ENCODE assay signal across 9 cellular contexts in genomic region chr6:36598326-36598725, GRCh38.
DNase-seq lines count a peak whose midpoint lies in the region; ATAC-seq lines count a peak whose summit lies in the region.
"Had no signal": no experiment of that assay in that cellular context is flagged by ENCODE, and none has a peak within 500 bp of the region (broad histone marks: within the 10 kb centered on the region; RNA-seq: fewer than 3 reads in every experiment).

No MANE protein-coding gene starts in this region.

- peaks cover 73% of the 10 kb centered on the region for H3K4me1 Mint-ChIP-seq in stimulated activated naive CD8-positive, alpha-beta T cell treated with anti-CD3 and anti-CD28 coated beads, Interleukin-15, Interleukin-2, amounts not matched to agents 100 ng/mL and 50 ng/mL, for 24 hours (ENCODE audit: low read depth)
- H3K4me1 Mint-ChIP-seq in central memory CD8-positive, alpha-beta T cell, result peaks cover 47% of the 10 kb centered on the region

- peaks cover 4 to 64% of the 10 kb centered on the region in 2 donors for H3K4me1 ChIP-seq in muscle layer of duodenum (ENCODE audit: control insufficient read depth in 1 of 2, insufficient read depth in 2 of 2, low read length in 2 of 2)

- H3K36me3 ChIP-seq in muscle layer of duodenum (ENCODE audit: control insufficient read depth in 1 of 2, insufficient read depth in 2 of 2, low read length in 2 of 2), result peaks cover 46 to 70% of the 10 kb centered on the region in 2 donors

- peak overlapping the region; percentile 95 to 99 for H3K4me3 ChIP-seq in muscle layer of duodenum (ENCODE audit: low read depth in 1 of 2, low read length in 2 of 2)

- no peaks in the 10 kb centered on the region for H3K27me3 ChIP-seq in muscle layer of duodenum (ENCODE audit: low read depth, low read length)

- no peak for DNase-seq in stimulated activated naive CD8-positive, alpha-beta T cell treated with anti-CD3 and anti-CD28 coated beads, Interleukin-15, Interleukin-2, amounts not matched to agents 100 U/mL and 50 U/mL, for 24 hours
- no peak for DNase-seq in central memory CD8-positive, alpha-beta T cell (ENCODE audit: low spot score in 2 of 2)
- DNase-seq in D341Med (ENCODE audit: low spot score) (no peak), DMS53 (lab: John Stamatoyannopoulos, UW) (no peak), cerebellar cortex (ENCODE audit: low spot score) (no peak)

- peaks cover 94% of the 10 kb centered on the region for H3K36me3 Mint-ChIP-seq in stimulated activated naive CD8-positive, alpha-beta T cell treated with anti-CD3 and anti-CD28 coated beads, Interleukin-15, Interleukin-2, amounts not matched to agents 100 ng/mL and 50 ng/mL, for 24 hours (ENCODE audit: low read depth)
- H3K36me3 Mint-ChIP-seq in central memory CD8-positive, alpha-beta T cell (ENCODE audit: insufficient read depth), result peaks cover 96% of the 10 kb centered on the region

- no peaks in the 10 kb centered on the region for H3K27me3 Mint-ChIP-seq in stimulated activated naive CD8-positive, alpha-beta T cell treated with anti-CD3 and anti-CD28 coated beads, Interleukin-15, Interleukin-2, amounts not matched to agents 100 ng/mL and 50 ng/mL, for 24 hours
- H3K27me3 Mint-ChIP-seq in central memory CD8-positive, alpha-beta T cell, result no peaks in the 10 kb centered on the region

- H3K9me3 ChIP-seq in muscle layer of duodenum (ENCODE audit: control insufficient read depth in 1 of 2, low read length in 2 of 2), result no peaks in the 10 kb centered on the region

- H3K27ac Mint-ChIP-seq in stimulated activated naive CD8-positive, alpha-beta T cell treated with anti-CD3 and anti-CD28 coated beads, Interleukin-15, Interleukin-2, amounts not matched to agents 100 ng/mL and 50 ng/mL, for 24 hours, result peak overlapping the region; percentile 94
- peak overlapping the region; percentile 69 for H3K27ac Mint-ChIP-seq in central memory CD8-positive, alpha-beta T cell (ENCODE audit: low read depth)

- ATAC-seq in stimulated activated naive CD8-positive, alpha-beta T cell treated with anti-CD3 and anti-CD28 coated beads, Interleukin-15, Interleukin-2, amounts not matched to agents 100 U/mL and 50 U/mL, for 24 hours, result no peak
- no peak for ATAC-seq in central memory CD8-positive, alpha-beta T cell (replicated peaks; ENCODE audit: extremely low read depth, poor library complexity, severe bottlenecking)
- no peak for ATAC-seq in HG03520 (IDR thresholded peaks at IDR 0.05; ENCODE audit: unreplicated experiment)
- ATAC-seq: esophagus mucosa had no signal

- peak overlapping the region; percentile 25 for H3K27ac ChIP-seq in muscle layer of duodenum (ENCODE audit: low read length)

- H3K4me3 Mint-ChIP-seq in stimulated activated naive CD8-positive, alpha-beta T cell treated with anti-CD3 and anti-CD28 coated beads, Interleukin-15, Interleukin-2, amounts not matched to agents 100 ng/mL and 50 ng/mL, for 24 hours, result peak overlapping the region; percentile 96
- H3K4me3 Mint-ChIP-seq in central memory CD8-positive, alpha-beta T cell, result peak overlapping the region; percentile 82

- no peaks in the 10 kb centered on the region for H3K9me3 Mint-ChIP-seq in stimulated activated naive CD8-positive, alpha-beta T cell treated with anti-CD3 and anti-CD28 coated beads, Interleukin-15, Interleukin-2, amounts not matched to agents 100 ng/mL and 50 ng/mL, for 24 hours
- H3K9me3 Mint-ChIP-seq in central memory CD8-positive, alpha-beta T cell, result no peaks in the 10 kb centered on the region
